Comparison of ENCODE assay signal across 21 cellular contexts in genomic region chr4:186326391-186326790, GRCh38.
"Had no signal": no experiment of that assay in that cellular context is flagged by ENCODE, and none has a peak within 500 bp of the region (broad histone marks: within the 10 kb centered on the region; RNA-seq: fewer than 3 reads in every experiment).

No MANE protein-coding gene starts in this region.

- H3K36me3 ChIP-seq: neutrophil, right lobe of liver, suprapubic skin, thyroid gland, upper lobe of left lung, uterus had no signal

- H3K4me1 ChIP-seq: psoas muscle, right lobe of liver, suprapubic skin, upper lobe of left lung, uterus had no signal

- ATAC-seq: left cardiac atrium; left ventricle myocardium superior; naive thymus-derived CD8-positive, alpha-beta T cell; psoas muscle; right lobe of liver; stimulated activated effector memory CD8-positive, alpha-beta T cell treated with anti-CD3 and anti-CD28 coated beads, Interleukin-12 subunit alpha, Interleukin-12 subunit beta, amount 100 ng/mL, for 72 hours; stimulated activated naive CD8-positive, alpha-beta T cell treated with anti-CD3 and anti-CD28 coated beads, Interleukin-15, Interleukin-2, amounts not matched to agents 100 U/mL and 50 U/mL, for 24 hours had no signal

- H3K9me3 ChIP-seq: neutrophil, right lobe of liver, suprapubic skin, thyroid gland, uterus had no signal

- DNase-seq: dorsolateral prefrontal cortex; effector CD8-positive, alpha-beta T cell; foreskin melanocyte; head of caudate nucleus; kidney; left cardiac atrium; left ventricle myocardium superior; naive thymus-derived CD8-positive, alpha-beta T cell; psoas muscle; retina; right lobe of liver; stimulated activated CD4-positive, alpha-beta T cell treated with anti-CD3 and anti-CD28 coated beads, Interleukin-4, amount 100 ng/mL, for 1 hour; stimulated activated CD8-positive, alpha-beta memory T cell treated with anti-CD3 and anti-CD28 coated beads, Interleukin-4, amount 100 ng/mL, for 48 hours; stimulated activated naive CD8-positive, alpha-beta T cell treated with anti-CD3 and anti-CD28 coated beads, Interleukin-15, Interleukin-2, amounts not matched to agents 100 U/mL and 50 U/mL, for 24 hours; thyroid gland; upper lobe of left lung; uterus had no signal

- H3K4me3 ChIP-seq: dorsolateral prefrontal cortex, hepatocyte, psoas muscle, right lobe of liver, suprapubic skin, thyroid gland, upper lobe of left lung, uterus had no signal
